8 cellular contexts compared by ENCODE assay signal in genomic region chr12:124754949-124755800, GRCh38.
A peak's percentile ranks its signal among the peaks of the same experiment; 100 is the strongest.
DNase-seq lines count a peak whose midpoint lies in the region; ATAC-seq and TF ChIP-seq lines count a peak whose summit lies in the region.

No MANE protein-coding gene starts in this region.

- H3K4me3 ChIP-seq in astrocyte of the spinal cord (ENCODE audit: low read depth, low read length) (no peak overlapping the region), spleen (peak overlapping the region in 1 of 8 donors; percentile 9)

- no peaks in the 10 kb centered on the region for H3K36me3 ChIP-seq in spleen

- intact Hi-C loops in spleen (cut with DNase I; ENCODE audit: low total_unique reads), result no loop called here

- H3K27ac Mint-ChIP-seq in immature natural killer cell, result peak overlapping the region in 5 of 6 donors; percentile 23 to 61 (median 38)

- 15 to 30% (median 16%) methylated on average over 18 to 20 of the region's 20 CpGs for WGBS in spleen, 5 donors

- H3K4me1 ChIP-seq in spleen, result peaks cover 15 to 87% (median 39%) of the 10 kb centered on the region in 6 donors

- H3K4me1 Mint-ChIP-seq in immature natural killer cell, result peaks cover 25 to 35% of the 10 kb centered on the region in 2 donors

- in situ Hi-C loops in astrocyte of the spinal cord (cut with HindIII; ENCODE audit: low sequenced_read_pairs), result no loop called here

- H3K27me3 Mint-ChIP-seq in immature natural killer cell (ENCODE audit: low read depth in 3 of 3), result peaks cover 25 to 34% (median 25%) of the 10 kb centered on the region in 3 donors

- peaks cover 0 to 11% (median 0%) of the 10 kb centered on the region in 8 donors for H3K9me3 ChIP-seq in spleen

- TF ChIP-seq CTCF in astrocyte of the spinal cord (IDR thresholded peaks at IDR 0.05; ENCODE audit: low read depth, low read length), result no peak
- TF ChIP-seq CTCF in spleen (IDR thresholded peaks at IDR 0.05 in 8 of 11, conservative IDR thresholded peaks at IDR 0.05 in 3 of 11), result no peak

- H3K36me3 Mint-ChIP-seq in immature natural killer cell, result peaks cover 0 to 4% (median 0%) of the 10 kb centered on the region in 3 donors

- H3K27me3 ChIP-seq in spleen (replicated peaks in 1 of 7), result peaks cover 0 to 10% (median 0%) of the 10 kb centered on the region in 7 donors

- DNase-seq in GM19238 (ENCODE audit: insufficient read length, low spot score) (peak; percentile 61), NCI-H2171 treated with DMSO at 0.1 percent for 48 hours (lab: John Stamatoyannopoulos, UW) (peak; percentile 99), astrocyte of the spinal cord (ENCODE audit: low read depth, low spot score) (peak; percentile 87), immature natural killer cell (peak; percentile 64 to 69 (median 69)), spleen (peak; percentile 84), islet precursor cell (no peak), T-helper 9 cell (no peak)

- ATAC-seq in HG03045 (IDR thresholded peaks at IDR 0.05; ENCODE audit: unreplicated experiment), result no peak

- peak overlapping the region; percentile 62 to 80 (median 78) for H3K4me3 Mint-ChIP-seq in immature natural killer cell

- TF ChIP-seq POLR2A in spleen (IDR thresholded peaks at IDR 0.05), result no peak

- H3K9me3 Mint-ChIP-seq in immature natural killer cell, result peaks cover 0 to 3% (median 0%) of the 10 kb centered on the region in 6 donors

- peak overlapping the region; percentile 55 to 84 (median 75) for H3K27ac ChIP-seq in spleen

Comparison
In these comparisons a context has a peak if more than half of its experiments do, and no peak if none do; other contexts are left out.
1. DNase-seq: peak in GM19238 (single experiment), NCI-H2171 treated with DMSO at 0.1 percent for 48 hours (single experiment), astrocyte of the spinal cord (single experiment), immature natural killer cell (3 of 3) and spleen (single experiment); none in islet precursor cell (single experiment) and T-helper 9 cell (single experiment).